ENCODE assay signal across 8 cellular contexts in the genomic region with DNA sequence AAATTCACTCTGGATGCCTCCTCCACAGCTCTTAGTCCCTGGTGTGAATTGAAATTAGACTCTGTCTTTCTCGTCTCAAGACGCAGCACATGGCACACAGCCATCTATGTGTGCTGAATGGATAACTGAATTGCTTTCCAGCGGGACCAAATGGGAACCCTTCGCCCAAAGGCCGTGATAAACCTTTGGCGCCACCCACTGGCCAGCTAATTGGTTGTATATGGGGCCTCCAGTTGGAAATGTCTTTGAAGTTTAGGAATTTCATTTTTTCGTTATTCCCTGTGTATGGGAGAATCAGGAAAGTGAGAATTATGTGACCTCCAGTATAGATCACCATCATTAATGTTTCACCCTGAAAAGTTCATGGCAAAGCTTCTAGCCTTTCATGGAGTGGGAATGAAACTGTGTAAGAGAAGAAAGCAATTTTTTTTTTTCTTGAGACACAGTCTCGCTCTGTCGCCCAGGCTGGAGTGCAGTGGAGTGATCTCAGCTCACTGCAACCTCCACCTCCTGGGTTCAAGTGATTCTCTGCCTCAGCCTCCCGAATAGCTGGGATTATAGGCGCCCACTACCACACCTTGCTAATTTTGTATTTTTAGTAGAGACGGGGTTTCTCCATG. TPM values are rescaled to one million over a fixed set of nuclear protein-coding genes. Genes with fewer than 3 reads are reported as not detected.
DNase-seq lines count a peak whose midpoint lies in the region; ATAC-seq, FAIRE-seq and TF ChIP-seq lines count a peak whose summit lies in the region.

No MANE protein-coding gene starts in this region.

- H3K36me3 Mint-ChIP-seq in chondrocyte (ENCODE audit: low read depth): no peaks in the 10 kb centered on the region

- peak; percentile 30 for DNase-seq in GM19239 (ENCODE audit: insufficient read length, low spot score)
- peak; percentile 82 for DNase-seq in NCI-H2227 (lab: John Stamatoyannopoulos, UW; ENCODE audit: unreplicated experiment)
- peak; percentile 49 to 63 for DNase-seq in activated CD4-positive, alpha-beta T cell treated with anti-CD3 and anti-CD28 coated beads for 24 hours (ENCODE audit: low read depth in 2 of 2)
- DNase-seq in chondrocyte (ENCODE audit: low spot score): no peak
- peak; percentile 75 to 94 for DNase-seq in left colon
- peak; percentile 49 for DNase-seq in stimulated activated CD4-positive, alpha-beta T cell treated with anti-CD3 and anti-CD28 coated beads, Interleukin-2, amount 100 ng/mL, for 4 hours (ENCODE audit: low read depth)

- H3K27ac Mint-ChIP-seq in chondrocyte (ENCODE audit: unreplicated experiment): peak overlapping the region; percentile 57

- no peak overlapping the region for H3K4me3 Mint-ChIP-seq in chondrocyte (ENCODE audit: unreplicated experiment)

- peak; percentile 93 for TF ChIP-seq CTCF in chondrocyte (IDR thresholded peaks at IDR 0.05)

- peak; percentile 90 for FAIRE-seq in A204.1 (lab: Jason Lieb, UNC)
- peak; percentile 87 for FAIRE-seq in GM19239 (lab: Jason Lieb, UNC)

- peaks cover 14% of the 10 kb centered on the region for H3K4me1 Mint-ChIP-seq in chondrocyte (ENCODE audit: low read depth)

- no peaks in the 10 kb centered on the region for H3K27me3 Mint-ChIP-seq in chondrocyte (ENCODE audit: low read depth)

- intact Hi-C loops in left colon (cut with DNase I, micrococcal nuclease): no loop called here

- ATAC-seq in left colon (peak; percentile 82), GM18873 (IDR thresholded peaks at IDR 0.05; ENCODE audit: low FRiP score, unreplicated experiment) (no peak)

- no peaks in the 10 kb centered on the region for H3K9me3 Mint-ChIP-seq in chondrocyte (ENCODE audit: low read depth)

RNA-seq across cellular contexts. Expression of a gene that starts 9.8 kb away (rescaled TPM):
- total RNA-seq in chondrocyte (239 to 400 TPM (median 242 TPM) in 3 replicates), left colon (100 to 1,000 TPM; 182 to 274 TPM)

RNA-seq across cellular contexts. Expression of a gene that starts 43.0 kb away (rescaled TPM):
- total RNA-seq in chondrocyte (20.8 to 28.8 TPM (median 23.0 TPM) in 3 replicates), left colon (10 to 100 TPM; 34.1 to 35.5 TPM)
